Comparison of ENCODE assay signal across 1 cellular context in the genomic region with DNA sequence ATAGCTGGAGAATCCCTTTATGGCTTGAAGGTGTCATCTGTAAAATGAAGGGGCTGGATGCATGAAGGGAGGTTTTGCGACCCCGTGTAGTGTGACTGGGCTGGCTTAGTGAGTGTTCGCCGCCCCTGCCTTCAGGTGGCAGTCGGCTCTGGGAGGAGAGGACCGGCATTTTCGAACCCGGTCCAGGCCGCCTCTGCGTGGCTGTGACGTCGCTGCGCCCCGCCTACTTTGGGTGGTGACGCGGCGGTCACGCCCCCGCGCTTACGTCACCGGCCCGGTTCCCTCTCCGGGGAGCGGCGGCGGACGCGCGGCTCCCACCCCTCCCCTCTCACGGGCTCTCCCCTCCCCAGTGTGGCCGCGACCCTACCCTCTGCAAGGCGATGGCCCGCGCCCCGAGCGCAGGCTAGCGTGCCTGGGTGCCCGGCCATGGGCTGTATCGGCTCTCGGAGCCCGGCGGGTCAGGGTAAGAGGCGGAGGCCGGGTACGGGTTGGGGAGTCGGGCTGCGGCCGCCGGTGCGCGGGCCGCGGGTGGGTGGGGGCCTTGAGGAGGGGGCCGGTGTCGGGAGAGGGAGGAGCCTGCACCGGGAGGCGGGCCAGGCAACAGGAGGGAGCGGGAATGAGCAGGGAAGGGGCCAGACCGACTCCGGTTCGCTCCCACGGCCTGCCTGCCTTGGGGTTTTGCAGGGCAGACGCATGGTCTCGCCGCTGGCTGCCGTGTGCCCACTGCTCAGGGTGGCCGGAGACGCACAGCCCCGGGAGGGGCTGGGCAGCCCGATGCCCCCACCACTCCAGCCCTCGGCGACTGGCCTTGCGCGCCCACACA.
TF ChIP-seq lines count a peak whose summit lies in the region.

No MANE protein-coding gene starts in this region.

TF ChIP-seq in HepG2, 621 proteins besides CTCF, POLR2A, EP300 and RAD21 (continued from another document and continues in another):
- TF ChIP-seq, protein P1, sequence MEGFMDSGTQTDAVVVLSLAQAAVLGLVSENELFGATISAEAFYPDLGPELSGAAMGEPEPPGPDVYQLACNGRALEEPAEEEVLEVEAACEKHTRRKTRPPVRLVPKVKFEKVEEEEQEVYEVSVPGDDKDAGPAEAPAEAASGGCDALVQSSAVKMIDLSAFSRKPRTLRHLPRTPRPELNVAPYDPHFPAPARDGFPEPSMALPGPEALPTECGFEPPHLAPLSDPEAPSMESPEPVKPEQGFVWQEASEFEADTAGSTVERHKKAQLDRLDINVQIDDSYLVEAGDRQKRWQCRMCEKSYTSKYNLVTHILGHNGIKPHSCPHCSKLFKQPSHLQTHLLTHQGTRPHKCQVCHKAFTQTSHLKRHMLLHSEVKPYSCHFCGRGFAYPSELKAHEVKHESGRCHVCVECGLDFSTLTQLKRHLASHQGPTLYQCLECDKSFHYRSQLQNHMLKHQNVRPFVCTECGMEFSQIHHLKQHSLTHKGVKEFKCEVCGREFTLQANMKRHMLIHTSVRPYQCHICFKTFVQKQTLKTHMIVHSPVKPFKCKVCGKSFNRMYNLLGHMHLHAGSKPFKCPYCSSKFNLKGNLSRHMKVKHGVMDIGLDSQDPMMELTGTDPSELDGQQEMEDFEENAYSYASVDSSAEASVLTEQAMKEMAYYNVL (CRISPR knock-in tag; IDR thresholded peaks at IDR 0.05; ENCODE audit: borderline replicate concordance) = peak; percentile 60; the same call in 1 of the 2 replicates
- TF ChIP-seq, protein P2, sequence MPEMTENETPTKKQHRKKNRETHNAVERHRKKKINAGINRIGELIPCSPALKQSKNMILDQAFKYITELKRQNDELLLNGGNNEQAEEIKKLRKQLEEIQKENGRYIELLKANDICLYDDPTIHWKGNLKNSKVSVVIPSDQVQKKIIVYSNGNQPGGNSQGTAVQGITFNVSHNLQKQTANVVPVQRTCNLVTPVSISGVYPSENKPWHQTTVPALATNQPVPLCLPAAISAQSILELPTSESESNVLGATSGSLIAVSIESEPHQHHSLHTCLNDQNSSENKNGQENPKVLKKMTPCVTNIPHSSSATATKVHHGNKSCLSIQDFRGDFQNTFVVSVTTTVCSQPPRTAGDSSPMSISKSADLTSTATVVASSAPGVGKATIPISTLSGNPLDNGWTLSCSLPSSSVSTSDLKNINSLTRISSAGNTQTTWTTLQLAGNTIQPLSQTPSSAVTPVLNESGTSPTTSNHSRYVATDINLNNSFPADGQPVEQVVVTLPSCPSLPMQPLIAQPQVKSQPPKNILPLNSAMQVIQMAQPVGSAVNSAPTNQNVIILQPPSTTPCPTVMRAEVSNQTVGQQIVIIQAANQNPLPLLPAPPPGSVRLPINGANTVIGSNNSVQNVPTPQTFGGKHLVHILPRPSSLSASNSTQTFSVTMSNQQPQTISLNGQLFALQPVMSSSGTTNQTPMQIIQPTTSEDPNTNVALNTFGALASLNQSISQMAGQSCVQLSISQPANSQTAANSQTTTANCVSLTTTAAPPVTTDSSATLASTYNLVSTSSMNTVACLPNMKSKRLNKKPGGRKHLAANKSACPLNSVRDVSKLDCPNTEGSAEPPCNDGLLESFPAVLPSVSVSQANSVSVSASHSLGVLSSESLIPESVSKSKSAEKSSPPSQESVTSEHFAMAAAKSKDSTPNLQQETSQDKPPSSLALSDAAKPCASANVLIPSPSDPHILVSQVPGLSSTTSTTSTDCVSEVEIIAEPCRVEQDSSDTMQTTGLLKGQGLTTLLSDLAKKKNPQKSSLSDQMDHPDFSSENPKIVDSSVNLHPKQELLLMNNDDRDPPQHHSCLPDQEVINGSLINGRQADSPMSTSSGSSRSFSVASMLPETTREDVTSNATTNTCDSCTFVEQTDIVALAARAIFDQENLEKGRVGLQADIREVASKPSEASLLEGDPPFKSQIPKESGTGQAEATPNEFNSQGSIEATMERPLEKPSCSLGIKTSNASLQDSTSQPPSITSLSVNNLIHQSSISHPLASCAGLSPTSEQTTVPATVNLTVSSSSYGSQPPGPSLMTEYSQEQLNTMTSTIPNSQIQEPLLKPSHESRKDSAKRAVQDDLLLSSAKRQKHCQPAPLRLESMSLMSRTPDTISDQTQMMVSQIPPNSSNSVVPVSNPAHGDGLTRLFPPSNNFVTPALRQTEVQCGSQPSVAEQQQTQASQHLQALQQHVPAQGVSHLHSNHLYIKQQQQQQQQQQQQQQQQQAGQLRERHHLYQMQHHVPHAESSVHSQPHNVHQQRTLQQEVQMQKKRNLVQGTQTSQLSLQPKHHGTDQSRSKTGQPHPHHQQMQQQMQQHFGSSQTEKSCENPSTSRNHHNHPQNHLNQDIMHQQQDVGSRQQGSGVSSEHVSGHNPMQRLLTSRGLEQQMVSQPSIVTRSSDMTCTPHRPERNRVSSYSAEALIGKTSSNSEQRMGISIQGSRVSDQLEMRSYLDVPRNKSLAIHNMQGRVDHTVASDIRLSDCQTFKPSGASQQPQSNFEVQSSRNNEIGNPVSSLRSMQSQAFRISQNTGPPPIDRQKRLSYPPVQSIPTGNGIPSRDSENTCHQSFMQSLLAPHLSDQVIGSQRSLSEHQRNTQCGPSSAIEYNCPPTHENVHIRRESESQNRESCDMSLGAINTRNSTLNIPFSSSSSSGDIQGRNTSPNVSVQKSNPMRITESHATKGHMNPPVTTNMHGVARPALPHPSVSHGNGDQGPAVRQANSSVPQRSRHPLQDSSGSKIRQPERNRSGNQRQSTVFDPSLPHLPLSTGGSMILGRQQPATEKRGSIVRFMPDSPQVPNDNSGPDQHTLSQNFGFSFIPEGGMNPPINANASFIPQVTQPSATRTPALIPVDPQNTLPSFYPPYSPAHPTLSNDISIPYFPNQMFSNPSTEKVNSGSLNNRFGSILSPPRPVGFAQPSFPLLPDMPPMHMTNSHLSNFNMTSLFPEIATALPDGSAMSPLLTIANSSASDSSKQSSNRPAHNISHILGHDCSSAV (CRISPR knock-in tag; IDR thresholded peaks at IDR 0.05; ENCODE audit: borderline replicate concordance) = no peak
- peak; percentile 77 for TF ChIP-seq ARNT2 (CRISPR knock-in tag; IDR thresholded peaks at IDR 0.05; ENCODE audit: low read depth)
- TF ChIP-seq, protein P3, sequence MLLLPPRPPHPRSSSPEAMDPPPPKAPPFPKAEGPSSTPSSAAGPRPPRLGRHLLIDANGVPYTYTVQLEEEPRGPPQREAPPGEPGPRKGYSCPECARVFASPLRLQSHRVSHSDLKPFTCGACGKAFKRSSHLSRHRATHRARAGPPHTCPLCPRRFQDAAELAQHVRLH (CRISPR knock-in tag; IDR thresholded peaks at IDR 0.05; ENCODE audit: borderline replicate concordance, low read depth) = no peak
- TF ChIP-seq CENPT (CRISPR knock-in tag; IDR thresholded peaks at IDR 0.05; ENCODE audit: low read depth) = 0 out of 2 replicates have a peak, but pooled peaks have one; percentile 73
- TF ChIP-seq, protein P4, sequence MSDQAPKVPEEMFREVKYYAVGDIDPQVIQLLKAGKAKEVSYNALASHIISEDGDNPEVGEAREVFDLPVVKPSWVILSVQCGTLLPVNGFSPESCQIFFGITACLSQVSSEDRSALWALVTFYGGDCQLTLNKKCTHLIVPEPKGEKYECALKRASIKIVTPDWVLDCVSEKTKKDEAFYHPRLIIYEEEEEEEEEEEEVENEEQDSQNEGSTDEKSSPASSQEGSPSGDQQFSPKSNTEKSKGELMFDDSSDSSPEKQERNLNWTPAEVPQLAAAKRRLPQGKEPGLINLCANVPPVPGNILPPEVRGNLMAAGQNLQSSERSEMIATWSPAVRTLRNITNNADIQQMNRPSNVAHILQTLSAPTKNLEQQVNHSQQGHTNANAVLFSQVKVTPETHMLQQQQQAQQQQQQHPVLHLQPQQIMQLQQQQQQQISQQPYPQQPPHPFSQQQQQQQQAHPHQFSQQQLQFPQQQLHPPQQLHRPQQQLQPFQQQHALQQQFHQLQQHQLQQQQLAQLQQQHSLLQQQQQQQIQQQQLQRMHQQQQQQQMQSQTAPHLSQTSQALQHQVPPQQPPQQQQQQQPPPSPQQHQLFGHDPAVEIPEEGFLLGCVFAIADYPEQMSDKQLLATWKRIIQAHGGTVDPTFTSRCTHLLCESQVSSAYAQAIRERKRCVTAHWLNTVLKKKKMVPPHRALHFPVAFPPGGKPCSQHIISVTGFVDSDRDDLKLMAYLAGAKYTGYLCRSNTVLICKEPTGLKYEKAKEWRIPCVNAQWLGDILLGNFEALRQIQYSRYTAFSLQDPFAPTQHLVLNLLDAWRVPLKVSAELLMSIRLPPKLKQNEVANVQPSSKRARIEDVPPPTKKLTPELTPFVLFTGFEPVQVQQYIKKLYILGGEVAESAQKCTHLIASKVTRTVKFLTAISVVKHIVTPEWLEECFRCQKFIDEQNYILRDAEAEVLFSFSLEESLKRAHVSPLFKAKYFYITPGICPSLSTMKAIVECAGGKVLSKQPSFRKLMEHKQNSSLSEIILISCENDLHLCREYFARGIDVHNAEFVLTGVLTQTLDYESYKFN (CRISPR knock-in tag; conservative IDR thresholded peaks at IDR 0.05) = no peak; the same call in 1 of the 2 replicates
- TF ChIP-seq HNF4A (CRISPR knock-in tag; IDR thresholded peaks at IDR 0.05) = no peak
- TF ChIP-seq, protein P5, sequence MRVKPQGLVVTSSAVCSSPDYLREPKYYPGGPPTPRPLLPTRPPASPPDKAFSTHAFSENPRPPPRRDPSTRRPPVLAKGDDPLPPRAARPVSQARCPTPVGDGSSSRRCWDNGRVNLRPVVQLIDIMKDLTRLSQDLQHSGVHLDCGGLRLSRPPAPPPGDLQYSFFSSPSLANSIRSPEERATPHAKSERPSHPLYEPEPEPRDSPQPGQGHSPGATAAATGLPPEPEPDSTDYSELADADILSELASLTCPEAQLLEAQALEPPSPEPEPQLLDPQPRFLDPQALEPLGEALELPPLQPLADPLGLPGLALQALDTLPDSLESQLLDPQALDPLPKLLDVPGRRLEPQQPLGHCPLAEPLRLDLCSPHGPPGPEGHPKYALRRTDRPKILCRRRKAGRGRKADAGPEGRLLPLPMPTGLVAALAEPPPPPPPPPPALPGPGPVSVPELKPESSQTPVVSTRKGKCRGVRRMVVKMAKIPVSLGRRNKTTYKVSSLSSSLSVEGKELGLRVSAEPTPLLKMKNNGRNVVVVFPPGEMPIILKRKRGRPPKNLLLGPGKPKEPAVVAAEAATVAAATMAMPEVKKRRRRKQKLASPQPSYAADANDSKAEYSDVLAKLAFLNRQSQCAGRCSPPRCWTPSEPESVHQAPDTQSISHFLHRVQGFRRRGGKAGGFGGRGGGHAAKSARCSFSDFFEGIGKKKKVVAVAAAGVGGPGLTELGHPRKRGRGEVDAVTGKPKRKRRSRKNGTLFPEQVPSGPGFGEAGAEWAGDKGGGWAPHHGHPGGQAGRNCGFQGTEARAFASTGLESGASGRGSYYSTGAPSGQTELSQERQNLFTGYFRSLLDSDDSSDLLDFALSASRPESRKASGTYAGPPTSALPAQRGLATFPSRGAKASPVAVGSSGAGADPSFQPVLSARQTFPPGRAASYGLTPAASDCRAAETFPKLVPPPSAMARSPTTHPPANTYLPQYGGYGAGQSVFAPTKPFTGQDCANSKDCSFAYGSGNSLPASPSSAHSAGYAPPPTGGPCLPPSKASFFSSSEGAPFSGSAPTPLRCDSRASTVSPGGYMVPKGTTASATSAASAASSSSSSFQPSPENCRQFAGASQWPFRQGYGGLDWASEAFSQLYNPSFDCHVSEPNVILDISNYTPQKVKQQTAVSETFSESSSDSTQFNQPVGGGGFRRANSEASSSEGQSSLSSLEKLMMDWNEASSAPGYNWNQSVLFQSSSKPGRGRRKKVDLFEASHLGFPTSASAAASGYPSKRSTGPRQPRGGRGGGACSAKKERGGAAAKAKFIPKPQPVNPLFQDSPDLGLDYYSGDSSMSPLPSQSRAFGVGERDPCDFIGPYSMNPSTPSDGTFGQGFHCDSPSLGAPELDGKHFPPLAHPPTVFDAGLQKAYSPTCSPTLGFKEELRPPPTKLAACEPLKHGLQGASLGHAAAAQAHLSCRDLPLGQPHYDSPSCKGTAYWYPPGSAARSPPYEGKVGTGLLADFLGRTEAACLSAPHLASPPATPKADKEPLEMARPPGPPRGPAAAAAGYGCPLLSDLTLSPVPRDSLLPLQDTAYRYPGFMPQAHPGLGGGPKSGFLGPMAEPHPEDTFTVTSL (CRISPR knock-in tag; IDR thresholded peaks at IDR 0.05; ENCODE audit: borderline replicate concordance) = no peak
- TF ChIP-seq, protein P6, sequence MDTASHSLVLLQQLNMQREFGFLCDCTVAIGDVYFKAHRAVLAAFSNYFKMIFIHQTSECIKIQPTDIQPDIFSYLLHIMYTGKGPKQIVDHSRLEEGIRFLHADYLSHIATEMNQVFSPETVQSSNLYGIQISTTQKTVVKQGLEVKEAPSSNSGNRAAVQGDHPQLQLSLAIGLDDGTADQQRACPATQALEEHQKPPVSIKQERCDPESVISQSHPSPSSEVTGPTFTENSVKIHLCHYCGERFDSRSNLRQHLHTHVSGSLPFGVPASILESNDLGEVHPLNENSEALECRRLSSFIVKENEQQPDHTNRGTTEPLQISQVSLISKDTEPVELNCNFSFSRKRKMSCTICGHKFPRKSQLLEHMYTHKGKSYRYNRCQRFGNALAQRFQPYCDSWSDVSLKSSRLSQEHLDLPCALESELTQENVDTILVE (CRISPR knock-in tag; IDR thresholded peaks at IDR 0.05) = peak; percentile 83
- no peak for TF ChIP-seq FLYWCH1 (CRISPR knock-in tag; IDR thresholded peaks at IDR 0.05)
- no peak for TF ChIP-seq HOXA9 (CRISPR knock-in tag; IDR thresholded peaks at IDR 0.05; ENCODE audit: borderline replicate concordance)
- no peak for TF ChIP-seq HES4 (CRISPR knock-in tag; IDR thresholded peaks at IDR 0.05; ENCODE audit: borderline replicate concordance)
- TF ChIP-seq GZF1 (CRISPR knock-in tag; IDR thresholded peaks at IDR 0.05) = 0 out of 2 replicates have a peak, but pooled peaks have one; percentile 18
- TF ChIP-seq, protein P7, sequence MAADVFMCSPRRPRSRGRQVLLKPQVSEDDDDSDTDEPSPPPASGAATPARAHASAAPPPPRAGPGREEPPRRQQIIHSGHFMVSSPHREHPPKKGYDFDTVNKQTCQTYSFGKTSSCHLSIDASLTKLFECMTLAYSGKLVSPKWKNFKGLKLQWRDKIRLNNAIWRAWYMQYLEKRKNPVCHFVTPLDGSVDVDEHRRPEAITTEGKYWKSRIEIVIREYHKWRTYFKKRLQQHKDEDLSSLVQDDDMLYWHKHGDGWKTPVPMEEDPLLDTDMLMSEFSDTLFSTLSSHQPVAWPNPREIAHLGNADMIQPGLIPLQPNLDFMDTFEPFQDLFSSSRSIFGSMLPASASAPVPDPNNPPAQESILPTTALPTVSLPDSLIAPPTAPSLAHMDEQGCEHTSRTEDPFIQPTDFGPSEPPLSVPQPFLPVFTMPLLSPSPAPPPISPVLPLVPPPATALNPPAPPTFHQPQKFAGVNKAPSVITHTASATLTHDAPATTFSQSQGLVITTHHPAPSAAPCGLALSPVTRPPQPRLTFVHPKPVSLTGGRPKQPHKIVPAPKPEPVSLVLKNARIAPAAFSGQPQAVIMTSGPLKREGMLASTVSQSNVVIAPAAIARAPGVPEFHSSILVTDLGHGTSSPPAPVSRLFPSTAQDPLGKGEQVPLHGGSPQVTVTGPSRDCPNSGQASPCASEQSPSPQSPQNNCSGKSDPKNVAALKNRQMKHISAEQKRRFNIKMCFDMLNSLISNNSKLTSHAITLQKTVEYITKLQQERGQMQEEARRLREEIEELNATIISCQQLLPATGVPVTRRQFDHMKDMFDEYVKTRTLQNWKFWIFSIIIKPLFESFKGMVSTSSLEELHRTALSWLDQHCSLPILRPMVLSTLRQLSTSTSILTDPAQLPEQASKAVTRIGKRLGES (CRISPR knock-in tag; IDR thresholded peaks at IDR 0.05; ENCODE audit: borderline replicate concordance) = no peak
- peak; percentile 51; the same call in 1 of the 2 replicates for TF ChIP-seq CBX5 (CRISPR knock-in tag; IDR thresholded peaks at IDR 0.05; ENCODE audit: borderline replicate concordance)
